1 cellular context compared by ENCODE assay signal in the genomic region with DNA sequence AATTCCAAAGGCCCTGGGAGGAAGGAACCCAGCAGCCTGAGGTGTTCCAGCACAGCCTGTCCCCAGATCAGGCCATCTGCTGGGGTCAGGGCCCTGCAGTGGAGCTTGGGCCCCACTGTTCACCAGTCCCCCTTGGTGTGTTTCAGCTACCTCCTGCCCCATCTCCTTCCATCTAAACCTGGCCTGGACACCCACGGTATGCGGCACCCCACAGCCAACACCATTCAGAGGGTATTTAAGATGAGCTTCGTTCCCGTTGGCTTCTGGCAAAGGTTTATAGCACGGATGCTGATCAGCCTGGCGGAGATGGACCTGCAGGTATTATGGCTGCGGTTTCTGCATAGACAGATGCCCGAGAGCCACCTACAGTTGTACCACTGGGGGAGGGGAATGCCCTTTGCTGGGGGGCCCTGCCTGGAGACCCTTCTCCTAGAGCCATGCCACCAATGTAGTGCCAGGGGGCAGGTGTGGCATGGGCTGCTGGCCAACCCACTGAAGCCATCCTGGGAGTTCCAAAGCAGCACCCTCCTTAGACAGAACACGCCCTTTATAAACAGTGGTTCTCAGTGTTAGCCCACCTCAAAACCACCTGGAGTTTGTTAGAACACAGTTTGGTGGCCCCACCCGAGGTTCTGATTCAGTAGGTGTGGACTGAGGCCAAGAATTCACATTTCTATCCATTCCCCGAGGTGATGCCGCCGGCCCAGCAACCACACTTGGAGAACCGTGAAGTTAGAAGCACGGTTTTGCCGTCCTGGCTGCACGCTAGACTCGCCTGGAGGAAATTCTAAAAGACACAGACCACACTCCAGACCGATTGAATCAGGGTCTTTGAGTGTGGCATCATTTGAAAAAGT.
TF ChIP-seq lines count a peak whose summit lies in the region.

No MANE protein-coding gene starts in this region.

TF ChIP-seq in GM23338, 12 proteins besides CTCF, POLR2A, EP300 and RAD21 (continued from another document):
- TF ChIP-seq, protein P1, sequence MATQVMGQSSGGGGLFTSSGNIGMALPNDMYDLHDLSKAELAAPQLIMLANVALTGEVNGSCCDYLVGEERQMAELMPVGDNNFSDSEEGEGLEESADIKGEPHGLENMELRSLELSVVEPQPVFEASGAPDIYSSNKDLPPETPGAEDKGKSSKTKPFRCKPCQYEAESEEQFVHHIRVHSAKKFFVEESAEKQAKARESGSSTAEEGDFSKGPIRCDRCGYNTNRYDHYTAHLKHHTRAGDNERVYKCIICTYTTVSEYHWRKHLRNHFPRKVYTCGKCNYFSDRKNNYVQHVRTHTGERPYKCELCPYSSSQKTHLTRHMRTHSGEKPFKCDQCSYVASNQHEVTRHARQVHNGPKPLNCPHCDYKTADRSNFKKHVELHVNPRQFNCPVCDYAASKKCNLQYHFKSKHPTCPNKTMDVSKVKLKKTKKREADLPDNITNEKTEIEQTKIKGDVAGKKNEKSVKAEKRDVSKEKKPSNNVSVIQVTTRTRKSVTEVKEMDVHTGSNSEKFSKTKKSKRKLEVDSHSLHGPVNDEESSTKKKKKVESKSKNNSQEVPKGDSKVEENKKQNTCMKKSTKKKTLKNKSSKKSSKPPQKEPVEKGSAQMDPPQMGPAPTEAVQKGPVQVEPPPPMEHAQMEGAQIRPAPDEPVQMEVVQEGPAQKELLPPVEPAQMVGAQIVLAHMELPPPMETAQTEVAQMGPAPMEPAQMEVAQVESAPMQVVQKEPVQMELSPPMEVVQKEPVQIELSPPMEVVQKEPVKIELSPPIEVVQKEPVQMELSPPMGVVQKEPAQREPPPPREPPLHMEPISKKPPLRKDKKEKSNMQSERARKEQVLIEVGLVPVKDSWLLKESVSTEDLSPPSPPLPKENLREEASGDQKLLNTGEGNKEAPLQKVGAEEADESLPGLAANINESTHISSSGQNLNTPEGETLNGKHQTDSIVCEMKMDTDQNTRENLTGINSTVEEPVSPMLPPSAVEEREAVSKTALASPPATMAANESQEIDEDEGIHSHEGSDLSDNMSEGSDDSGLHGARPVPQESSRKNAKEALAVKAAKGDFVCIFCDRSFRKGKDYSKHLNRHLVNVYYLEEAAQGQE (IDR thresholded peaks at IDR 0.05; ENCODE audit: unreplicated experiment), result no peak
- TF ChIP-seq POLR2AphosphoS5 (IDR thresholded peaks at IDR 0.05; ENCODE audit: low read depth) (no peak), CREB1 (CRISPR knock-in tag; IDR thresholded peaks at IDR 0.05; ENCODE audit: low read depth) (no peak), ZNF114 (CRISPR knock-in tag; IDR thresholded peaks at IDR 0.05) (no peak), JUNB (IDR thresholded peaks at IDR 0.05; ENCODE audit: unreplicated experiment) (no peak), NANOG (IDR thresholded peaks at IDR 0.05; ENCODE audit: borderline replicate concordance) (no peak), ZNF331 (CRISPR knock-in tag; IDR thresholded peaks at IDR 0.05; ENCODE audit: low read depth) (no peak), STAT1 (IDR thresholded peaks at IDR 0.05; ENCODE audit: unreplicated experiment) (no peak)
- TF ChIP-seq, protein P2, sequence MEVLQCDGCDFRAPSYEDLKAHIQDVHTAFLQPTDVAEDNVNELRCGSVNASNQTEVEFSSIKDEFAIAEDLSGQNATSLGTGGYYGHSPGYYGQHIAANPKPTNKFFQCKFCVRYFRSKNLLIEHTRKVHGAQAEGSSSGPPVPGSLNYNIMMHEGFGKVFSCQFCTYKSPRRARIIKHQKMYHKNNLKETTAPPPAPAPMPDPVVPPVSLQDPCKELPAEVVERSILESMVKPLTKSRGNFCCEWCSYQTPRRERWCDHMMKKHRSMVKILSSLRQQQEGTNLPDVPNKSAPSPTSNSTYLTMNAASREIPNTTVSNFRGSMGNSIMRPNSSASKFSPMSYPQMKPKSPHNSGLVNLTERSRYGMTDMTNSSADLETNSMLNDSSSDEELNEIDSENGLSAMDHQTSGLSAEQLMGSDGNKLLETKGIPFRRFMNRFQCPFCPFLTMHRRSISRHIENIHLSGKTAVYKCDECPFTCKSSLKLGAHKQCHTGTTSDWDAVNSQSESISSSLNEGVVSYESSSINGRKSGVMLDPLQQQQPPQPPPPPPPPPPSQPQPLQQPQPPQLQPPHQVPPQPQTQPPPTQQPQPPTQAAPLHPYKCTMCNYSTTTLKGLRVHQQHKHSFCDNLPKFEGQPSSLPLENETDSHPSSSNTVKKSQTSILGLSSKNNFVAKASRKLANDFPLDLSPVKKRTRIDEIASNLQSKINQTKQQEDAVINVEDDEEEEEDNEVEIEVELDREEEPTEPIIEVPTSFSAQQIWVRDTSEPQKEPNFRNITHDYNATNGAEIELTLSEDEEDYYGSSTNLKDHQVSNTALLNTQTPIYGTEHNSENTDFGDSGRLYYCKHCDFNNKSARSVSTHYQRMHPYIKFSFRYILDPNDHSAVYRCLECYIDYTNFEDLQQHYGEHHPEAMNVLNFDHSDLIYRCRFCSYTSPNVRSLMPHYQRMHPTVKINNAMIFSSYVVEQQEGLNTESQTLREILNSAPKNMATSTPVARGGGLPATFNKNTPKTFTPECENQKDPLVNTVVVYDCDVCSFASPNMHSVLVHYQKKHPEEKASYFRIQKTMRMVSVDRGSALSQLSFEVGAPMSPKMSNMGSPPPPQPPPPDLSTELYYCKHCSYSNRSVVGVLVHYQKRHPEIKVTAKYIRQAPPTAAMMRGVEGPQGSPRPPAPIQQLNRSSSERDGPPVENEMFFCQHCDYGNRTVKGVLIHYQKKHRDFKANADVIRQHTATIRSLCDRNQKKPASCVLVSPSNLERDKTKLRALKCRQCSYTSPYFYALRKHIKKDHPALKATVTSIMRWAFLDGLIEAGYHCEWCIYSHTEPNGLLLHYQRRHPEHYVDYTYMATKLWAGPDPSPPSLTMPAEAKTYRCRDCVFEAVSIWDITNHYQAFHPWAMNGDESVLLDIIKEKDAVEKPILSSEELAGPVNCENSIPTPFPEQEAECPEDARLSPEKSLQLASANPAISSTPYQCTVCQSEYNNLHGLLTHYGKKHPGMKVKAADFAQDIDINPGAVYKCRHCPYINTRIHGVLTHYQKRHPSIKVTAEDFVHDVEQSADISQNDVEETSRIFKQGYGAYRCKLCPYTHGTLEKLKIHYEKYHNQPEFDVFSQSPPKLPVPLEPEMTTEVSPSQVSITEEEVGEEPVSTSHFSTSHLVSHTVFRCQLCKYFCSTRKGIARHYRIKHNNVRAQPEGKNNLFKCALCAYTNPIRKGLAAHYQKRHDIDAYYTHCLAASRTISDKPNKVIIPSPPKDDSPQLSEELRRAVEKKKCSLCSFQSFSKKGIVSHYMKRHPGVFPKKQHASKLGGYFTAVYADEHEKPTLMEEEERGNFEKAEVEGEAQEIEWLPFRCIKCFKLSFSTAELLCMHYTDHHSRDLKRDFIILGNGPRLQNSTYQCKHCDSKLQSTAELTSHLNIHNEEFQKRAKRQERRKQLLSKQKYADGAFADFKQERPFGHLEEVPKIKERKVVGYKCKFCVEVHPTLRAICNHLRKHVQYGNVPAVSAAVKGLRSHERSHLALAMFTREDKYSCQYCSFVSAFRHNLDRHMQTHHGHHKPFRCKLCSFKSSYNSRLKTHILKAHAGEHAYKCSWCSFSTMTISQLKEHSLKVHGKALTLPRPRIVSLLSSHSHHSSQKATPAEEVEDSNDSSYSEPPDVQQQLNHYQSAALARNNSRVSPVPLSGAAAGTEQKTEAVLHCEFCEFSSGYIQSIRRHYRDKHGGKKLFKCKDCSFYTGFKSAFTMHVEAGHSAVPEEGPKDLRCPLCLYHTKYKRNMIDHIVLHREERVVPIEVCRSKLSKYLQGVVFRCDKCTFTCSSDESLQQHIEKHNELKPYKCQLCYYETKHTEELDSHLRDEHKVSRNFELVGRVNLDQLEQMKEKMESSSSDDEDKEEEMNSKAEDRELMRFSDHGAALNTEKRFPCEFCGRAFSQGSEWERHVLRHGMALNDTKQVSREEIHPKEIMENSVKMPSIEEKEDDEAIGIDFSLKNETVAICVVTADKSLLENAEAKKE (CRISPR knock-in tag; IDR thresholded peaks at IDR 0.05), result no peak
